ENCODE assay signal across 1 cellular context in genomic region chr7:110170762-110171161, GRCh38.
TF ChIP-seq lines count a peak whose summit lies in the region.

No MANE protein-coding gene starts in this region.

TF ChIP-seq in IMR-90, 13 proteins besides CTCF, POLR2A, EP300 and RAD21 (continued from another document):
- no peak for TF ChIP-seq SMC3 (IDR thresholded peaks at IDR 0.05; ENCODE audit: low read depth, low read length)
- no peak for TF ChIP-seq MAFK (IDR thresholded peaks at IDR 0.05; ENCODE audit: low read depth, low read length)
- no peak for TF ChIP-seq RFX5 (IDR thresholded peaks at IDR 0.05; ENCODE audit: low read depth, low read length)
- TF ChIP-seq RCOR1 (IDR thresholded peaks at IDR 0.05; ENCODE audit: insufficient replicate concordance, low read length): no peak
- no peak for TF ChIP-seq BHLHE40 (IDR thresholded peaks at IDR 0.05; ENCODE audit: low read depth, low read length)
- no peak for TF ChIP-seq NFE2L2 (IDR thresholded peaks at IDR 0.05; ENCODE audit: low read depth, low read length)
- TF ChIP-seq, protein P1, sequence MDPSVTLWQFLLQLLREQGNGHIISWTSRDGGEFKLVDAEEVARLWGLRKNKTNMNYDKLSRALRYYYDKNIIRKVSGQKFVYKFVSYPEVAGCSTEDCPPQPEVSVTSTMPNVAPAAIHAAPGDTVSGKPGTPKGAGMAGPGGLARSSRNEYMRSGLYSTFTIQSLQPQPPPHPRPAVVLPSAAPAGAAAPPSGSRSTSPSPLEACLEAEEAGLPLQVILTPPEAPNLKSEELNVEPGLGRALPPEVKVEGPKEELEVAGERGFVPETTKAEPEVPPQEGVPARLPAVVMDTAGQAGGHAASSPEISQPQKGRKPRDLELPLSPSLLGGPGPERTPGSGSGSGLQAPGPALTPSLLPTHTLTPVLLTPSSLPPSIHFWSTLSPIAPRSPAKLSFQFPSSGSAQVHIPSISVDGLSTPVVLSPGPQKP (IDR thresholded peaks at IDR 0.05; ENCODE audit: borderline replicate concordance, low read depth, low read length): no peak
- no peak for TF ChIP-seq USF2 (IDR thresholded peaks at IDR 0.05; ENCODE audit: low read depth, low read length)
- TF ChIP-seq MAZ (IDR thresholded peaks at IDR 0.05; ENCODE audit: borderline replicate concordance, low read depth, low read length): no peak
- no peak for TF ChIP-seq CHD1 (IDR thresholded peaks at IDR 0.05; ENCODE audit: low read depth, low read length)
- TF ChIP-seq FOS (IDR thresholded peaks at IDR 0.05; ENCODE audit: low read depth, low read length): no peak
- no peak for TF ChIP-seq MXI1 (IDR thresholded peaks at IDR 0.05; ENCODE audit: borderline replicate concordance, low read depth, low read length)
